9 cellular contexts compared by ENCODE assay signal in genomic region chr14:92551066-92551841, GRCh38. TPM values are rescaled to one million over a fixed set of nuclear protein-coding genes. Genes with fewer than 3 reads are reported as not detected.
DNase-seq lines count a peak whose midpoint lies in the region; ATAC-seq and TF ChIP-seq lines count a peak whose summit lies in the region.
"Had no signal": no experiment of that assay in that cellular context is flagged by ENCODE, and none has a peak within 500 bp of the region (broad histone marks: within the 10 kb centered on the region; RNA-seq: fewer than 3 reads in every experiment).

No MANE protein-coding gene starts in this region.

- intact Hi-C loops in HCT116 (cut with micrococcal nuclease): no loop called here
- intact Hi-C loops in heart right ventricle (cut with DNase I): loop anchor here in 1 of 10 donors (10.0 kb wide), 1 partner anchor 86 kb away; no protein-coding TSS in a partner anchor

- H3K9me2 ChIP-seq in HCT116 (ENCODE audit: insufficient read depth) (no peaks in the 10 kb centered on the region), MM.1S (replicated peaks; ENCODE audit: insufficient read depth, low read length) (no peaks in the 10 kb centered on the region)

- no peak overlapping the region for H3K4me2 ChIP-seq in HCT116 (ENCODE audit: low read length)
- peak overlapping the region; percentile 53 for H3K4me2 ChIP-seq in MM.1S (ENCODE audit: low read depth, low read length)

- no peak for TF ChIP-seq RAD21 in HCT116 (IDR thresholded peaks at IDR 0.05; ENCODE audit: low read depth)

- H3K9me3 ChIP-seq in HCT116 (ENCODE audit: control insufficient read depth in 1 of 2, insufficient read depth in 1 of 2, low read depth in 1 of 2, low read length in 2 of 2): no peaks in the 10 kb centered on the region
- no peaks in the 10 kb centered on the region for H3K9me3 ChIP-seq in MM.1S (replicated peaks; ENCODE audit: insufficient read depth, low read length)
- peaks cover 0 to 5% (median 0%) of the 10 kb centered on the region in 11 donors for H3K9me3 ChIP-seq in heart right ventricle
- H3K9me3 ChIP-seq in effector memory CD4-positive, alpha-beta T cell (ENCODE audit: control insufficient read depth, low read length): no peaks in the 10 kb centered on the region
- no peaks in the 10 kb centered on the region for H3K9me3 ChIP-seq in SJCRH30 (replicated peaks)

- BruUV-seq in HCT116 (replicated peaks; lab: Mats Ljungman, UMichigan): no TSS peak

- RAD21 ChIA-PET in HCT116 (lab: Charles Lee; ENCODE audit: low non-redundant PET in 1 of 2, low total read pairs in 2 of 2, uncharacterized antibody in 2 of 2, unreplicated experiment in 2 of 2): no interaction called here

- ATAC-seq in GM18505 (IDR thresholded peaks at IDR 0.05; ENCODE audit: unreplicated experiment): peak; percentile 73
- ATAC-seq in HCT116: peak; percentile 41; the same call in 1 of the 2 replicates
- no peak for ATAC-seq in heart right ventricle

- H3K4me1 Mint-ChIP-seq in immature natural killer cell: peaks cover 87 to 91% of the 10 kb centered on the region in 2 donors

- POLR2A ChIA-PET in HCT116 (lab: Charles Lee): no interaction called here

- CTCF ChIA-PET in HCT116 (lab: Charles Lee): no interaction called here

- H3K4me3 Mint-ChIP-seq in immature natural killer cell: peak overlapping the region; percentile 38 to 67 (median 56)

- TF ChIP-seq POLR2A in GM18505 (IDR thresholded peaks at IDR 0.05; ENCODE audit: borderline replicate concordance, extremely low read depth, insufficient read depth, insufficient read length) (no peak), HCT116 (IDR thresholded peaks at IDR 0.05; ENCODE audit: borderline replicate concordance, extremely low read depth, insufficient read depth, insufficient read length) (no peak)

- H3K9me3 Mint-ChIP-seq in immature natural killer cell: no peaks in the 10 kb centered on the region

- H3K4me1 ChIP-seq in HCT116 (ENCODE audit: control insufficient read depth in 1 of 2, insufficient read depth in 2 of 2, low read length in 2 of 2) (peaks cover 0 to 17% of the 10 kb centered on the region in 2 experiments; a peak in 2 of 4 replicates), MM.1S (ENCODE audit: low read length) (peaks cover 28% of the 10 kb centered on the region), heart right ventricle (peaks cover 5 to 72% (median 30%) of the 10 kb centered on the region in 9 donors), SJCRH30 (no peaks in the 10 kb centered on the region; the same call in 1 of the 2 replicates)
- H3K4me1 ChIP-seq in effector memory CD4-positive, alpha-beta T cell (ENCODE audit: control insufficient read depth, insufficient read depth, low read length, poor library complexity, severe bottlenecking): peaks cover 4% of the 10 kb centered on the region

- H3K36me3 Mint-ChIP-seq in immature natural killer cell: peaks cover 1 to 4% (median 4%) of the 10 kb centered on the region in 3 donors

- no peak overlapping the region for H3K4me3 ChIP-seq in HCT116 (replicated peaks in 1 of 2; ENCODE audit: low read depth in 1 of 2, low read length in 2 of 2)
- peak overlapping the region; percentile 14; the same call in 1 of the 2 replicates for H3K4me3 ChIP-seq in MM.1S (ENCODE audit: low read length)
- H3K4me3 ChIP-seq in heart right ventricle: no peak overlapping the region
- no peak overlapping the region for H3K4me3 ChIP-seq in effector memory CD4-positive, alpha-beta T cell (ENCODE audit: insufficient read depth, low read depth, low read length, poor library complexity, severe bottlenecking)
- no peak overlapping the region for H3K4me3 ChIP-seq in SJCRH30

- TF ChIP-seq CTCF in HCT116 (IDR thresholded peaks at IDR 0.05 in 2 of 3, conservative IDR thresholded peaks at IDR 0.05 in 1 of 3; ENCODE audit: borderline replicate concordance in 1 of 3, insufficient read depth in 1 of 3, low read depth in 2 of 3, low read length in 2 of 3): peak in 2 of 3 experiments; percentile 15 to 41; a peak in 3 of 6 replicates
- TF ChIP-seq CTCF in MM.1S (IDR thresholded peaks at IDR 0.05; ENCODE audit: low read length): peak; percentile 44
- TF ChIP-seq CTCF in heart right ventricle (IDR thresholded peaks at IDR 0.05): no peak

- H3K27ac ChIP-seq in HCT116 (ENCODE audit: low read depth, low read length): no peak overlapping the region
- H3K27ac ChIP-seq in MM.1S (ENCODE audit: low read length): peak overlapping the region; percentile 68; the same call in 1 of the 2 replicates
- H3K27ac ChIP-seq in heart right ventricle: peak overlapping the region in 1 of 10 donors; percentile 89
- no peak overlapping the region for H3K27ac ChIP-seq in effector memory CD4-positive, alpha-beta T cell (ENCODE audit: insufficient read depth, low read length, poor library complexity, severe bottlenecking)
- no peak overlapping the region for H3K27ac ChIP-seq in SJCRH30

- 86 to 90% methylated on average over 13 of the region's 13 CpGs for WGBS in heart right ventricle, 2 donors

- H3K9ac ChIP-seq in HCT116 (ENCODE audit: low read length): no peak overlapping the region
- no peak overlapping the region; the same call in 1 of the 2 replicates for H3K9ac ChIP-seq in MM.1S (ENCODE audit: low read length)

- H3K27ac Mint-ChIP-seq in immature natural killer cell: peak overlapping the region; percentile 54 to 87 (median 81)

- H3K27me3 Mint-ChIP-seq in immature natural killer cell (ENCODE audit: low read depth in 3 of 3): peaks cover 13 to 17% (median 17%) of the 10 kb centered on the region in 3 donors

- peaks cover 10% of the 10 kb centered on the region; the same call in 1 of the 2 replicates for H3K79me2 ChIP-seq in HCT116 (ENCODE audit: insufficient read depth, low read length)
- no peaks in the 10 kb centered on the region for H3K79me2 ChIP-seq in MM.1S (ENCODE audit: low read length)

- peaks cover 18% of the 10 kb centered on the region; the same call in 1 of the 2 replicates for H3F3A ChIP-seq in MM.1S (ENCODE audit: insufficient read depth, low read length)

- H2AFZ ChIP-seq in HCT116 (ENCODE audit: low read depth, low read length, poor library complexity, severe bottlenecking) (no peak overlapping the region), MM.1S (ENCODE audit: low read length) (no peak overlapping the region)

- H3K27me3 ChIP-seq in HCT116 (ENCODE audit: insufficient read depth, low read length) (no peaks in the 10 kb centered on the region), MM.1S (replicated peaks; ENCODE audit: insufficient read depth, low read length) (no peaks in the 10 kb centered on the region), heart right ventricle (no peaks in the 10 kb centered on the region), SJCRH30 (no peaks in the 10 kb centered on the region)
- H3K27me3 ChIP-seq in effector memory CD4-positive, alpha-beta T cell (replicated peaks; ENCODE audit: control insufficient read depth, insufficient read depth, low read length, poor library complexity, severe bottlenecking): no peaks in the 10 kb centered on the region

- H3K36me3 ChIP-seq in HCT116 (ENCODE audit: control insufficient read depth in 1 of 2, insufficient read depth in 2 of 2, low read length in 2 of 2) (peaks cover 0 to 2% of the 10 kb centered on the region in 2 experiments; a peak in 1 of 4 replicates), MM.1S (replicated peaks; ENCODE audit: insufficient read depth, low read length) (no peaks in the 10 kb centered on the region), heart right ventricle (peaks cover 0 to 8% (median 0%) of the 10 kb centered on the region in 9 donors), SJCRH30 (no peaks in the 10 kb centered on the region)
- no peaks in the 10 kb centered on the region for H3K36me3 ChIP-seq in effector memory CD4-positive, alpha-beta T cell (ENCODE audit: control insufficient read depth, insufficient read depth, low read length)

- no peak for DNase-seq in HCT116 (ENCODE audit: low read depth, low spot score)
- DNase-seq in MM.1S: peak; percentile 65
- peak; percentile 66 to 70 (median 68) for DNase-seq in immature natural killer cell
- DNase-seq in NCI-H1105 treated with DMSO at 0.1 percent for 48 hours (lab: John Stamatoyannopoulos, UW): no peak
- no peak for DNase-seq in heart right ventricle
- DNase-seq in effector memory CD4-positive, alpha-beta T cell: no peak
- no peak for DNase-seq in SJCRH30
- DNase-seq: activated CD4-positive, alpha-beta T cell treated with anti-CD3 and anti-CD28 coated beads, Interleukin-2, amount 50 U/mL, for 4 hours had no signal

- H4K20me1 ChIP-seq in HCT116 (ENCODE audit: insufficient read depth): no peaks in the 10 kb centered on the region; the same call in 1 of the 2 replicates
- H4K20me1 ChIP-seq in MM.1S (ENCODE audit: insufficient read depth, low read length): no peaks in the 10 kb centered on the region

TF ChIP-seq in HCT116, 20 proteins besides CTCF, POLR2A, EP300 and RAD21 (continues in another document):
- TF ChIP-seq TCF7L2 (IDR thresholded peaks at IDR 0.05; ENCODE audit: borderline replicate concordance, extremely low read depth, insufficient read depth, insufficient read length): no peak
- TF ChIP-seq SIN3A (IDR thresholded peaks at IDR 0.05; ENCODE audit: low read depth): no peak
- no peak for TF ChIP-seq SP1 (IDR thresholded peaks at IDR 0.05; ENCODE audit: low read depth)
- no peak for TF ChIP-seq SRF (IDR thresholded peaks at IDR 0.05; ENCODE audit: low read depth)
- no peak for TF ChIP-seq MAX (IDR thresholded peaks at IDR 0.05)
- no peak for TF ChIP-seq CBX3 (IDR thresholded peaks at IDR 0.05; ENCODE audit: low read depth)
- TF ChIP-seq CEBPB (IDR thresholded peaks at IDR 0.05; ENCODE audit: low read depth): no peak
- no peak for TF ChIP-seq EGR1 (IDR thresholded peaks at IDR 0.05; ENCODE audit: low read depth)
- TF ChIP-seq EZH2 (IDR thresholded peaks at IDR 0.05): no peak
- TF ChIP-seq JUND (IDR thresholded peaks at IDR 0.05): no peak
- TF ChIP-seq EZH2phosphoT487 (IDR thresholded peaks at IDR 0.05; ENCODE audit: borderline replicate concordance): no peak
- TF ChIP-seq POLR2AphosphoS5 (IDR thresholded peaks at IDR 0.05; ENCODE audit: low read depth, low read length): no peak

RNA-seq across cellular contexts. Expression of gene RIN3, which starts 37.7 kb away (rescaled TPM):
- total RNA-seq in HCT116 (2021; ENCODE audit: unreplicated experiment) (22.2 TPM), heart right ventricle (10 to 100 TPM in 8 of 10 donors, 1 to 10 TPM in 2; 9.4 to 24.0 (median 12.7) TPM)
- polyA plus RNA-seq in HCT116 (2012): 20.3 and 22.3 TPM in 2 replicates
- polyA plus RNA-seq in immature natural killer cell (100 to 1,000 TPM in 1 of 3 donors, 10 to 100 TPM in 2; 38.8 to 131 (median 60.1) TPM), heart right ventricle (1 to 10 TPM; 7.2 to 9.0 TPM)
- not detected in 2 replicates for total RNA-seq in SJCRH30 (2014; rRNA removed; shearing (Covaris generic))

Comparison
In these comparisons a context has a peak if more than half of its experiments do, and no peak if none do; other contexts are left out.
1. ATAC-seq: peak in GM18505 (single experiment) and HCT116 (single experiment); none in heart right ventricle (0 of 8).
2. DNase-seq: peak in MM.1S (single experiment) and immature natural killer cell (3 of 3); none in HCT116 (single experiment), NCI-H1105 treated with DMSO at 0.1 percent for 48 hours (single experiment), heart right ventricle (0 of 2), effector memory CD4-positive, alpha-beta T cell (0 of 3) and SJCRH30 (0 of 2).
3. CTCF ChIP-seq: peak in HCT116 (2 of 3) and MM.1S (single experiment); none in heart right ventricle (0 of 9).
4. RNA of gene RIN3, which starts 37.7 kb away (total RNA-seq): 22.2 TPM in HCT116 (single experiment) and 9.4 to 24.0 TPM in heart right ventricle; not detected in SJCRH30; every median in the first group is over 10 times any median in the second.